ENCODE assay signal across 8 cellular contexts in the genomic region with DNA sequence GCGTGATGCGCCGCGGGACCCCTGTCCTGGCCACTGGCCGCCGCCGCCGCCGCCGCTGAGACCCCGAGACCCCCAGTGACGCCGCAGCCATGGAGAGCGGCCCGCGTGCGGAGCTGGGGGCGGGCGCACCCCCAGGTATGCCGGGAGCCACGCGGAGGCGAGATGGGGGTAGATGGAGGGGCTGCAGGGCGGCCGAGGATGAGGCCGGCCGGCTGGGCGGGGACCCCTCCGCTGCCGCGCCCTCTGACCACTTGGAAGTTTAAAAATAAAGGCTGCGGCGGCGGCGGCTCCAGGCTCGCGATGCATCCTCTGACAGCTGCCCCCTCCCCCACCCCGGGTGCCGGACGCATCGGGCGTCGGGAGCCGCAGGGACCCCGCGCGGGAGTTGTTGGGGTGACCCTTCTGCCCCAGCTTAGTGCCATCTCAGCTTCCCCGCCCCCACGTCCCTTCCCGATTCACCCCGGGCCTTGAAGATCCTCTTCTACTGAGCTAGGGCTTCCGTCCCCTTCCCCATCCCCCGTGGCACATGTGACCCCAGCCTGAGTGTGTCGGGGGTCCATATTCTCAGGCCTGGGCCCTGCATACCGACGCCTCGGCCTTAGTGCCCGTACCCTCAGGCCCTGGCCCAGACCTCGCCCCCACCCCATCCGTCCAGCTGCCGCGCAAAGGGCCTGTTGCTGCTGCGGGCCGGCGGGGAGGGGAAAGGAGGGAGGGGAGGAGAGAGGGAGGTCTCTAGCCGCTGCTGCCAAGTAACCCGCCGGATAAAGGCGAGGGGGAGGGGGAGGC. TPM values are rescaled to one million over a fixed set of nuclear protein-coding genes. Genes with fewer than 3 reads are reported as not detected.
A peak's percentile ranks its signal among the peaks of the same experiment; 100 is the strongest.
DNase-seq lines count a peak whose midpoint lies in the region; ATAC-seq, FAIRE-seq and TF ChIP-seq lines count a peak whose summit lies in the region.

No MANE protein-coding gene starts in this region.

- H3K36me3 ChIP-seq in SJSA1 (peaks cover 52% of the 10 kb centered on the region), pancreas (no peaks in the 10 kb centered on the region)

- H3K4me3 ChIP-seq in SJSA1 (peak overlapping the region; percentile 98), pancreas (peak overlapping the region; percentile 59 to 100 (median 99))

- FAIRE-seq in pancreas (lab: Jason Lieb, UNC): no peak

- DNase-seq in NCI-H82 (lab: John Stamatoyannopoulos, UW) (peak; percentile 87), NCI-H82 treated with DMSO at 0.1 percent for 48 hours (lab: John Stamatoyannopoulos, UW; ENCODE audit: unreplicated experiment) (no peak), HuH-7 (ENCODE audit: low spot score) (peak; percentile 76), SJSA1 (ENCODE audit: low read depth in 1 of 2, low spot score in 2 of 2) (peak; percentile 65 to 78), cardiac septum (ENCODE audit: low spot score) (peak; percentile 91), pancreas (peak; percentile 53 to 81 (median 72))
- peak; percentile 68 for DNase-seq in activated naive CD8-positive, alpha-beta T cell treated with anti-CD3 and anti-CD28 coated beads for 36 hours

- H3K27me3 Mint-ChIP-seq in activated naive CD8-positive, alpha-beta T cell treated with anti-CD3 and anti-CD28 coated beads for 36 hours: no peaks in the 10 kb centered on the region

- H3K27ac Mint-ChIP-seq in activated naive CD8-positive, alpha-beta T cell treated with anti-CD3 and anti-CD28 coated beads for 36 hours: peak overlapping the region; percentile 90

- H3K27me3 ChIP-seq in SJSA1 (replicated peaks) (no peaks in the 10 kb centered on the region), pancreas (no peaks in the 10 kb centered on the region)

- H3K27ac ChIP-seq in SJSA1 (peak overlapping the region; percentile 95), pancreas (peak overlapping the region; percentile 89 to 97 (median 96))

- peak overlapping the region; percentile 93 for H3K4me3 Mint-ChIP-seq in activated naive CD8-positive, alpha-beta T cell treated with anti-CD3 and anti-CD28 coated beads for 36 hours

- no peaks in the 10 kb centered on the region for H3K9me3 ChIP-seq in SJSA1 (replicated peaks)
- no peaks in the 10 kb centered on the region for H3K9me3 ChIP-seq in pancreas

- ATAC-seq in pancreas: peak; percentile 52 to 68 (median 60)
- ATAC-seq in HG02763 (IDR thresholded peaks at IDR 0.05; ENCODE audit: unreplicated experiment): no peak

- H3K36me3 Mint-ChIP-seq in activated naive CD8-positive, alpha-beta T cell treated with anti-CD3 and anti-CD28 coated beads for 36 hours: peaks cover 28% of the 10 kb centered on the region

- H3K4me1 Mint-ChIP-seq in activated naive CD8-positive, alpha-beta T cell treated with anti-CD3 and anti-CD28 coated beads for 36 hours: peaks cover 64% of the 10 kb centered on the region

- no peak for TF ChIP-seq CTCF in pancreas (IDR thresholded peaks at IDR 0.05)

- no peaks in the 10 kb centered on the region for H3K9me3 Mint-ChIP-seq in activated naive CD8-positive, alpha-beta T cell treated with anti-CD3 and anti-CD28 coated beads for 36 hours

- peaks cover 46% of the 10 kb centered on the region for H3K4me1 ChIP-seq in SJSA1 (replicated peaks)
- peaks cover 0 to 23% (median 4%) of the 10 kb centered on the region in 3 donors for H3K4me1 ChIP-seq in pancreas

- intact Hi-C loops in cardiac septum (cut with DNase I) (loop anchor here (2.0 kb wide), 3 partner anchors 18 to 230 kb away; partner anchors contain the start of gene THRAP3), pancreas (cut with DNase I) (no loop called here)

- 0 to 1% methylated on average over 39 to 69 of the region's 69 CpGs for WGBS in pancreas, 2 donors

RNA-seq across cellular contexts. Expression of gene MAP7D1, which starts 0.6 kb away (rescaled TPM):
- 191 and 218 TPM in 2 replicates for total RNA-seq in SJSA1 (2014; rRNA removed; shearing (Covaris generic))
- total RNA-seq in activated naive CD8-positive, alpha-beta T cell treated with anti-CD3 and anti-CD28 coated beads for 36 hours: 100 to 1,000 TPM; 158 to 168 TPM
- total RNA-seq in cardiac septum (262 TPM), pancreas (10 to 100 TPM; 12.5 to 39.3 (median 15.8) TPM)
- polyA plus RNA-seq in pancreas: 10 to 100 TPM; 26.4 to 36.0 TPM

RNA-seq across cellular contexts. Expression of gene TRAPPC3, which starts 7.2 kb away (rescaled TPM):
- total RNA-seq in SJSA1 (2014; rRNA removed; shearing (Covaris generic)): 134 and 167 TPM in 2 replicates
- 10 to 100 TPM; 58.0 to 59.4 TPM for total RNA-seq in activated naive CD8-positive, alpha-beta T cell treated with anti-CD3 and anti-CD28 coated beads for 36 hours
- total RNA-seq in cardiac septum (47.9 TPM), pancreas (10 to 100 TPM; 24.6 to 29.5 (median 27.0) TPM)
- 10 to 100 TPM; 21.8 to 41.5 TPM for polyA plus RNA-seq in pancreas

RNA-seq across cellular contexts. Expression of gene COL8A2, which starts 31.5 kb away (rescaled TPM):
- 1.1 and 1.2 TPM in 2 replicates for total RNA-seq in SJSA1 (2014; rRNA removed; shearing (Covaris generic))
- total RNA-seq in activated naive CD8-positive, alpha-beta T cell treated with anti-CD3 and anti-CD28 coated beads for 36 hours: 1 to 10 TPM; 1.8 to 1.9 TPM
- 1.7 TPM for total RNA-seq in cardiac septum
- 1 to 10 TPM in 2 of 6 donors, under 1 TPM in 4; 0.12 to 3.3 (median 0.34) TPM for total RNA-seq in pancreas
- under 1 TPM; 0.31 to 0.42 TPM for polyA plus RNA-seq in pancreas
